In the genomic region with DNA sequence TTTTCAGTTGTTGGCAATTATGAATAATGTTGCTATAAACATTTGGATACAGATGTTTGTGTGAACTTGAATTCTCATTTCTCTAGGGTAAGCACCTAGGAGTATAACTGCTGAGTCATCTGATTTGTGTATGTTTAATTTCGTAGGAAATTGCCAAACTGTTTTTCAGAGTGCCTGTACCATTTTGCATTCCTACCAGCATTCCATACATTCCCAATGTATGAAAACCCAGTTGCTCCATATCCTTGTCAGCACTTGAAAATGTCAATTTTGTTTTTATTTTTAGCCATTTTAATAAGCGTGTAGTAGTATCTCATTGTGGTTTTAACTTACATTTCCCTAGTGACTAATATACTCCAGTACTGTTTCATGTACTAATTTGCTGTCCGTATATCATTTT, we compare ENCODE assay signal across 21 cellular contexts.
DNase-seq lines count a peak whose midpoint lies in the region; ATAC-seq, FAIRE-seq and TF ChIP-seq lines count a peak whose summit lies in the region.
"Had no signal": no experiment of that assay in that cellular context is flagged by ENCODE, and none has a peak within 500 bp of the region (broad histone marks: within the 10 kb centered on the region; RNA-seq: fewer than 3 reads in every experiment).

No MANE protein-coding gene starts in this region.

- no peak overlapping the region for H3K27ac Mint-ChIP-seq in activated CD4-positive, alpha-beta memory T cell treated with anti-CD3 and anti-CD28 coated beads for 36 hours
- H3K27ac Mint-ChIP-seq: activated naive CD4-positive, alpha-beta T cell treated with anti-CD3 and anti-CD28 coated beads, Interleukin-2, amount 10 ng/mL, durations not matched to agents 7 days and 5 days; CD14-positive monocyte had no signal

- H3K18ac ChIP-seq in mesenchymal stem cell (ENCODE audit: low read depth in 1 of 2, low read length in 2 of 2), result no peak overlapping the region

- H3K36me3 Mint-ChIP-seq in activated CD4-positive, alpha-beta memory T cell treated with anti-CD3 and anti-CD28 coated beads for 36 hours, result no peaks in the 10 kb centered on the region
- H3K36me3 Mint-ChIP-seq: activated naive CD4-positive, alpha-beta T cell treated with anti-CD3 and anti-CD28 coated beads, Interleukin-2, amount 10 ng/mL, durations not matched to agents 7 days and 5 days; CD14-positive monocyte had no signal

- H2BK12ac ChIP-seq in mesenchymal stem cell (ENCODE audit: low read length in 2 of 2), result no peak overlapping the region

- intact Hi-C loops in PC-3 (cut with micrococcal nuclease), result no loop called here
- intact Hi-C loops in activated CD4-positive, alpha-beta memory T cell treated with anti-CD3 and anti-CD28 coated beads for 36 hours (cut with micrococcal nuclease), result no loop called here

- H3K27ac ChIP-seq in PC-3 (ENCODE audit: low read length) (no peak overlapping the region), mesenchymal stem cell (ENCODE audit: low read length, poor library complexity, severe bottlenecking) (no peak overlapping the region)

- in situ Hi-C loops in G401 (cut with HindIII; ENCODE audit: low sequenced_read_pairs), result no loop called here

- no peak overlapping the region for H3K4ac ChIP-seq in mesenchymal stem cell (ENCODE audit: low read depth in 1 of 2, low read length in 2 of 2)

- no peaks in the 10 kb centered on the region for H3K9me3 ChIP-seq in PC-3 (ENCODE audit: low read length)
- H3K9me3 ChIP-seq in mesenchymal stem cell (ENCODE audit: control insufficient read depth, low read length), result no peaks in the 10 kb centered on the region
- H3K9me3 ChIP-seq: SK-N-SH had no signal

- 0% methylated on average over 1 of the region's 3 CpGs for WGBS in mesenchymal stem cell

- ATAC-seq in PC-3 (no peak; the same call in 1 of the 2 replicates), HG02870 (IDR thresholded peaks at IDR 0.05; ENCODE audit: unreplicated experiment) (no peak)
- ATAC-seq: left lobe of liver had no signal

- H3K36me3 ChIP-seq in PC-3 (ENCODE audit: low read depth, low read length) (no peaks in the 10 kb centered on the region), bronchial epithelial cell (ENCODE audit: control insufficient read depth, insufficient read depth, low read length) (no peaks in the 10 kb centered on the region), mesenchymal stem cell (ENCODE audit: control insufficient read depth in 1 of 2, insufficient read depth in 2 of 2, low read depth in 1 of 2, low read length in 2 of 2) (no peaks in the 10 kb centered on the region)
- H3K36me3 ChIP-seq: MG63 had no signal

- H4K8ac ChIP-seq in mesenchymal stem cell (ENCODE audit: low read length), result no peak overlapping the region

- peak; percentile 42 for DNase-seq in GM04504 (ENCODE audit: low read depth)
- DNase-seq in PC-3, result peak; percentile 72
- DNase-seq in bronchial epithelial cell (ENCODE audit: low read depth), result peak; percentile 93
- peak; percentile 47 for DNase-seq in mesenchymal stem cell
- DNase-seq in activated CD4-positive, alpha-beta memory T cell treated with anti-CD3 and anti-CD28 coated beads for 36 hours, result no peak
- DNase-seq in NCI-H748 (lab: John Stamatoyannopoulos, UW; ENCODE audit: unreplicated experiment), result no peak
- no peak for DNase-seq in G401 (ENCODE audit: low spot score)
- DNase-seq: activated CD4-positive, alpha-beta T cell treated with anti-CD3 and anti-CD28 coated beads for 48 hours; activated naive CD4-positive, alpha-beta T cell treated with anti-CD3 and anti-CD28 coated beads, Interleukin-2, amount 10 ng/mL, durations not matched to agents 7 days and 5 days; effector CD4-positive, alpha-beta T cell; MG63; NCI-H1694; NCI-H510A; SK-N-SH; stimulated activated CD4-positive, alpha-beta T cell treated with anti-CD3 and anti-CD28 coated beads, Interleukin-4, amount 100 ng/mL, for 24 hours; stimulated activated CD8-positive, alpha-beta memory T cell treated with anti-CD3 and anti-CD28 coated beads, Interleukin-4, amount 100 ng/mL, for 48 hours; T1000 had no signal

- H2BK15ac ChIP-seq in mesenchymal stem cell (ENCODE audit: low read depth, poor library complexity, severe bottlenecking), result no peak overlapping the region

- no peak overlapping the region for H2BK5ac ChIP-seq in mesenchymal stem cell (ENCODE audit: low read depth, low read length, poor library complexity, severe bottlenecking)

- no peak overlapping the region for H3K14ac ChIP-seq in mesenchymal stem cell (ENCODE audit: low read length in 2 of 2)

- BruUV-seq in PC-3 (replicated peaks; lab: Mats Ljungman, UMichigan), result no TSS peak

- no peaks in the 10 kb centered on the region for H3K4me1 Mint-ChIP-seq in activated CD4-positive, alpha-beta memory T cell treated with anti-CD3 and anti-CD28 coated beads for 36 hours (ENCODE audit: low read depth)
- H3K4me1 Mint-ChIP-seq: activated naive CD4-positive, alpha-beta T cell treated with anti-CD3 and anti-CD28 coated beads, Interleukin-2, amount 10 ng/mL, durations not matched to agents 7 days and 5 days; CD14-positive monocyte had no signal

- no peaks in the 10 kb centered on the region for H4K20me1 ChIP-seq in PC-3 (ENCODE audit: low read length)

- FAIRE-seq in bronchial epithelial cell (lab: Jason Lieb, UNC), result no peak
- FAIRE-seq: frontal cortex had no signal

- H3K23ac ChIP-seq in mesenchymal stem cell (ENCODE audit: low read length in 2 of 2), result no peak overlapping the region

- H3K9me2 ChIP-seq in PC-3 (replicated peaks; ENCODE audit: low read length), result no peaks in the 10 kb centered on the region
- H3K9me2 ChIP-seq: SK-N-SH had no signal

- H3K4me2 ChIP-seq in PC-3 (ENCODE audit: low read length), result no peak overlapping the region
- H3K4me2 ChIP-seq in mesenchymal stem cell (ENCODE audit: low read length, poor library complexity, severe bottlenecking), result no peak overlapping the region
- H3K4me2 ChIP-seq: SK-N-SH had no signal

- H2BK120ac ChIP-seq in mesenchymal stem cell (ENCODE audit: low read depth, low read length), result no peak overlapping the region

- H3K4me1 ChIP-seq in PC-3 (ENCODE audit: insufficient read depth, low read length) (peaks cover 21% of the 10 kb centered on the region), mesenchymal stem cell (ENCODE audit: control insufficient read depth, insufficient read depth, low read depth, low read length) (no peaks in the 10 kb centered on the region)

- H3K9me3 Mint-ChIP-seq in activated CD4-positive, alpha-beta memory T cell treated with anti-CD3 and anti-CD28 coated beads for 36 hours, result no peaks in the 10 kb centered on the region
- H3K9me3 Mint-ChIP-seq: activated naive CD4-positive, alpha-beta T cell treated with anti-CD3 and anti-CD28 coated beads, Interleukin-2, amount 10 ng/mL, durations not matched to agents 7 days and 5 days had no signal

- H3K9ac ChIP-seq in PC-3 (ENCODE audit: low read length) (no peak overlapping the region), mesenchymal stem cell (ENCODE audit: low read length) (no peak overlapping the region)
- H3K9ac ChIP-seq: SK-N-SH had no signal

- H3K79me2 ChIP-seq in PC-3 (ENCODE audit: low read length), result no peaks in the 10 kb centered on the region

- no peaks in the 10 kb centered on the region for H3K79me1 ChIP-seq in mesenchymal stem cell (replicated peaks; ENCODE audit: low read length, poor library complexity, severe bottlenecking)

- no peak overlapping the region for H4K91ac ChIP-seq in mesenchymal stem cell (ENCODE audit: low read length)

- no peaks in the 10 kb centered on the region for H3F3A ChIP-seq in PC-3 (ENCODE audit: low read length, unreplicated experiment)

- H2AFZ ChIP-seq in PC-3 (ENCODE audit: low read length) (no peak overlapping the region), mesenchymal stem cell (ENCODE audit: low read depth, low read length) (no peak overlapping the region)

- H2AK5ac ChIP-seq in mesenchymal stem cell (ENCODE audit: low read length, severe bottlenecking), result no peak overlapping the region

- H3K27me3 ChIP-seq in PC-3 (ENCODE audit: low read length), result no peaks in the 10 kb centered on the region
- H3K27me3 ChIP-seq in bronchial epithelial cell (ENCODE audit: control insufficient read depth, insufficient read depth, low read length), result no peaks in the 10 kb centered on the region
- no peaks in the 10 kb centered on the region for H3K27me3 ChIP-seq in mesenchymal stem cell (ENCODE audit: control insufficient read depth in 1 of 2, insufficient read depth in 1 of 2, low read length in 2 of 2)
- H3K27me3 ChIP-seq: MG63 had no signal

- no peak overlapping the region for H3K4me3 Mint-ChIP-seq in activated CD4-positive, alpha-beta memory T cell treated with anti-CD3 and anti-CD28 coated beads for 36 hours
- H3K4me3 Mint-ChIP-seq: activated naive CD4-positive, alpha-beta T cell treated with anti-CD3 and anti-CD28 coated beads, Interleukin-2, amount 10 ng/mL, durations not matched to agents 7 days and 5 days; CD14-positive monocyte had no signal

- CTCF ChIA-PET in PC-3 (lab: Charles Lee), result no interaction called here
- CTCF ChIA-PET in activated CD4-positive, alpha-beta memory T cell treated with anti-CD3 and anti-CD28 coated beads for 36 hours (lab: Charles Lee), result interaction anchor here (1.1 to 1.4 kb wide), 3 partner anchors 13 to 186 kb away, joined by 3 to 5 read pairs (median 4); no protein-coding TSS in a partner anchor

- TF ChIP-seq CTCF in PC-3 (conservative IDR thresholded peaks at IDR 0.05; ENCODE audit: low read depth, low read length), result no peak
- TF ChIP-seq CTCF in bronchial epithelial cell (IDR thresholded peaks at IDR 0.05; ENCODE audit: insufficient read depth, low read length, severe bottlenecking), result no peak

- no peak overlapping the region for H3K4me3 ChIP-seq in PC-3 (ENCODE audit: low read length)
- no peak overlapping the region for H3K4me3 ChIP-seq in bronchial epithelial cell (ENCODE audit: low read depth, low read length)
- no peak overlapping the region for H3K4me3 ChIP-seq in mesenchymal stem cell (ENCODE audit: insufficient read depth in 1 of 2, low read depth in 1 of 2, low read length in 2 of 2)
- H3K4me3 ChIP-seq: MG63 had no signal

- POLR2A ChIA-PET in PC-3 (lab: Charles Lee; ENCODE audit: unreplicated experiment), result interaction anchor here (0.7 kb wide), 1 partner anchor 120 kb away, joined by 4 read pairs; no protein-coding TSS in a partner anchor
- POLR2A ChIA-PET in activated CD4-positive, alpha-beta memory T cell treated with anti-CD3 and anti-CD28 coated beads for 36 hours (lab: Charles Lee), result no interaction called here

- peaks cover 14% of the 10 kb centered on the region for H3K27me3 Mint-ChIP-seq in activated CD4-positive, alpha-beta memory T cell treated with anti-CD3 and anti-CD28 coated beads for 36 hours

Comparison
In these comparisons a context has a peak if more than half of its experiments do, and no peak if none do; other contexts are left out.
1. DNase-seq: peak in GM04504 (single experiment), PC-3 (single experiment), bronchial epithelial cell (single experiment) and mesenchymal stem cell (single experiment); none in activated CD4-positive, alpha-beta memory T cell treated with anti-CD3 and anti-CD28 coated beads for 36 hours (single experiment), NCI-H748 (single experiment) and G401 (single experiment).